Comparison of ENCODE assay signal across 13 cellular contexts in genomic region chr5:177369913-177370487, GRCh38. TPM values are rescaled to one million over a fixed set of nuclear protein-coding genes. Genes with fewer than 3 reads are reported as not detected.
A peak's percentile ranks its signal among the peaks of the same experiment; 100 is the strongest.
DNase-seq lines count a peak whose midpoint lies in the region; ATAC-seq, FAIRE-seq and TF ChIP-seq lines count a peak whose summit lies in the region.
"Had no signal": no experiment of that assay in that cellular context is flagged by ENCODE, and none has a peak within 500 bp of the region (broad histone marks: within the 10 kb centered on the region; RNA-seq: fewer than 3 reads in every experiment).

No MANE protein-coding gene starts in this region.

- H3K4me3 ChIP-seq in HepG2 (replicated peaks in 1 of 3; ENCODE audit: insufficient read depth in 1 of 3, low read depth in 2 of 3, low read length in 3 of 3) (no peak overlapping the region), transverse colon (no peak overlapping the region)

- peaks cover 8% of the 10 kb centered on the region for H3K79me2 ChIP-seq in HepG2 (ENCODE audit: insufficient read depth, low read length)

- H3K27me3 ChIP-seq in HepG2 (ENCODE audit: control insufficient read depth in 1 of 2, insufficient read depth in 2 of 2, low read length in 2 of 2) (no peaks in the 10 kb centered on the region; a peak in 1 of 5 replicates), transverse colon (no peaks in the 10 kb centered on the region)

- peak overlapping the region; percentile 35 for H3K27ac ChIP-seq in HepG2 (ENCODE audit: extremely low read length, insufficient read depth, low read length)
- peak overlapping the region; percentile 37 to 64 (median 62) for H3K27ac ChIP-seq in transverse colon

- 0 out of 2 replicates have a peak overlapping the region, but pooled peaks have one; percentile 9 for H3K9ac ChIP-seq in HepG2 (ENCODE audit: insufficient read depth, low read depth, low read length)

- H3K4me1 Mint-ChIP-seq in activated CD4-positive, alpha-beta T cell treated with anti-CD3 and anti-CD28 coated beads, Interleukin-2, amount 10 ng/mL, durations not matched to agents 7 days and 5 days: peaks cover 68% of the 10 kb centered on the region
- peaks cover 46% of the 10 kb centered on the region for H3K4me1 Mint-ChIP-seq in activated T-helper 17 cell treated with anti-CD3 and anti-CD28 coated beads, Interleukin-2, amount 50 U/mL, for 72 hours

- DNase-seq in activated CD4-positive, alpha-beta T cell treated with anti-CD3 and anti-CD28 coated beads, Interleukin-2, amount 10 ng/mL, durations not matched to agents 7 days and 5 days: no peak
- DNase-seq in activated CD4-positive, alpha-beta T cell treated with anti-CD3 and anti-CD28 coated beads, Interleukin-2, amount 50 U/mL, for 1 hour: no peak
- DNase-seq in HepG2 (ENCODE audit: low spot score): no peak
- no peak for DNase-seq in transverse colon
- DNase-seq in cortex of kidney (lab: John Stamatoyannopoulos, UW): no peak
- no peak for DNase-seq in HTR-8/SVneo (ENCODE audit: insufficient read length, low spot score)
- no peak for DNase-seq in Kasumi-1 (lab: John Stamatoyannopoulos, UW)
- DNase-seq: SHP77; stimulated activated CD4-positive, alpha-beta T cell treated with anti-CD3 and anti-CD28 coated beads, Interleukin-2, amount 100 ng/mL, for 48 hours had no signal

- H3K36me3 ChIP-seq in HepG2 (replicated peaks in 1 of 2; ENCODE audit: control insufficient read depth in 1 of 2, insufficient read depth in 2 of 2, low read length in 2 of 2) (0 out of 5 replicates have a peak, but pooled peaks cover 0 to 4% of the 10 kb centered on the region in 2 experiments), transverse colon (no peaks in the 10 kb centered on the region)

- no peak for TF ChIP-seq RAD21 in HepG2 (CRISPR knock-in tag; IDR thresholded peaks at IDR 0.05)

- in situ Hi-C loops in HepG2 (cut with HindIII; ENCODE audit: extremely low pct_ligation_motif_present, low pct_unique_long_range_greater_than_20kb) (loop anchor here (25.0 kb wide), 1 partner anchor 833 kb away; the partner anchor contains the start of genes CDHR2 and RNF44), transverse colon (cut with MboI; ENCODE audit: low pct_ligation_motif_present in 1 of 4, low pct_unique_long_range_greater_than_20kb in 1 of 4, low sequenced_read_pairs in 3 of 4) (no loop called here)

- BruUV-seq in HepG2 (replicated peaks; lab: Mats Ljungman, UMichigan): no TSS peak

- intact Hi-C loops in HepG2 (cut with micrococcal nuclease; ENCODE audit: unreplicated experiment): loop anchor here (2.0 to 5.0 kb wide), 2 partner anchors 53 to 87 kb away; no protein-coding TSS in a partner anchor
- intact Hi-C loops in transverse colon (cut with DNase I; ENCODE audit: low total_unique reads): no loop called here

- peak overlapping the region; percentile 33; the same call in 1 of the 2 replicates for H3K4me2 ChIP-seq in HepG2 (ENCODE audit: low read depth, low read length)

- H3K9me3 ChIP-seq in HepG2 (ENCODE audit: low read length) (no peaks in the 10 kb centered on the region), transverse colon (no peaks in the 10 kb centered on the region)

- POLR2A ChIA-PET in activated CD4-positive, alpha-beta T cell treated with anti-CD3 and anti-CD28 coated beads, Interleukin-2, amount 10 ng/mL, durations not matched to agents 7 days and 5 days (lab: Charles Lee): interaction anchor here (1.2 kb wide), 1 partner anchor 9 kb away, joined by 5 read pairs; no protein-coding TSS in a partner anchor
- POLR2A ChIA-PET in HepG2 (lab: Yijun Ruan, JAX): interaction anchor here (0.6 to 7.9 kb wide), 18 partner anchors 9 to 283 kb away, joined by 3 to 239 read pairs (median 6); partner anchors contain the start of genes F12, FGFR4, GRK6 and LMAN2

- peaks cover 72% of the 10 kb centered on the region for H3K36me3 Mint-ChIP-seq in activated CD4-positive, alpha-beta T cell treated with anti-CD3 and anti-CD28 coated beads, Interleukin-2, amount 10 ng/mL, durations not matched to agents 7 days and 5 days (ENCODE audit: low read depth)
- H3K36me3 Mint-ChIP-seq in activated T-helper 17 cell treated with anti-CD3 and anti-CD28 coated beads, Interleukin-2, amount 50 U/mL, for 72 hours (ENCODE audit: low read depth): peaks cover 60% of the 10 kb centered on the region

- H3K27ac Mint-ChIP-seq in activated CD4-positive, alpha-beta T cell treated with anti-CD3 and anti-CD28 coated beads, Interleukin-2, amount 10 ng/mL, durations not matched to agents 7 days and 5 days: peak overlapping the region; percentile 36
- peak overlapping the region; percentile 55 for H3K27ac Mint-ChIP-seq in activated T-helper 17 cell treated with anti-CD3 and anti-CD28 coated beads, Interleukin-2, amount 50 U/mL, for 72 hours

- no peak for TF ChIP-seq POLR2A in HepG2 (IDR thresholded peaks at IDR 0.05; ENCODE audit: insufficient read depth in 1 of 2, low read depth in 2 of 2, low read length in 2 of 2)
- TF ChIP-seq POLR2A in transverse colon (IDR thresholded peaks at IDR 0.05): no peak

- 87% methylated on average over 5 of the region's 7 CpGs for whole genome bisulfite sequencing in HepG2 (ENCODE audit: low lambda C conversion rate)
- 79 to 88% methylated on average over 7 of the region's 7 CpGs for WGBS in transverse colon (ENCODE audit: low coverage in 1 of 2), 2 donors

- H3K4me1 ChIP-seq in HepG2 (ENCODE audit: insufficient read depth, low read length) (peaks cover 74% of the 10 kb centered on the region), transverse colon (peaks cover 21 to 33% (median 26%) of the 10 kb centered on the region in 4 donors)

- no peaks in the 10 kb centered on the region for H3K27me3 Mint-ChIP-seq in activated CD4-positive, alpha-beta T cell treated with anti-CD3 and anti-CD28 coated beads, Interleukin-2, amount 10 ng/mL, durations not matched to agents 7 days and 5 days
- no peaks in the 10 kb centered on the region for H3K27me3 Mint-ChIP-seq in activated T-helper 17 cell treated with anti-CD3 and anti-CD28 coated beads, Interleukin-2, amount 50 U/mL, for 72 hours
- H3K27me3 Mint-ChIP-seq: central memory CD8-positive, alpha-beta T cell had no signal

- ATAC-seq in activated T-helper 17 cell treated with anti-CD3 and anti-CD28 coated beads, Interleukin-2, amount 50 U/mL, for 72 hours (replicated peaks): no peak
- ATAC-seq in HepG2: no peak

- CTCF ChIA-PET in activated CD4-positive, alpha-beta T cell treated with anti-CD3 and anti-CD28 coated beads, Interleukin-2, amount 10 ng/mL, durations not matched to agents 7 days and 5 days (lab: Charles Lee): interaction anchor here (0.8 to 11.1 kb wide), 17 partner anchors 9 to 256 kb away, joined by 3 to 145 read pairs (median 5); partner anchors contain the start of genes LMAN2 and RGS14
- CTCF ChIA-PET in HepG2 (lab: Yijun Ruan, JAX; ENCODE audit: low intra/inter-chr PET ratio, low total read pairs): interaction anchor here (1.5 to 2.1 kb wide), 4 partner anchors 13 to 52 kb away, joined by 3 to 19 read pairs (median 10); no protein-coding TSS in a partner anchor

- no peaks in the 10 kb centered on the region for H4K20me1 ChIP-seq in HepG2 (ENCODE audit: insufficient read depth, low read length)

- FAIRE-seq in HepG2 (lab: Jason Lieb, UNC): no peak
- no peak for FAIRE-seq in HTR-8/SVneo (lab: Jason Lieb, UNC)
- FAIRE-seq: A204.1 had no signal

- TF ChIP-seq EP300 in HepG2 (IDR thresholded peaks at IDR 0.05; ENCODE audit: low read depth in 2 of 2, low read length in 2 of 2) (no peak), HepG2 (CRISPR knock-in tag; IDR thresholded peaks at IDR 0.05; ENCODE audit: borderline replicate concordance) (no peak), transverse colon (IDR thresholded peaks at IDR 0.05; ENCODE audit: low read depth) (no peak)

- H2AFZ ChIP-seq in HepG2 (ENCODE audit: low read length): no peak overlapping the region

- H3K9me3 Mint-ChIP-seq in activated CD4-positive, alpha-beta T cell treated with anti-CD3 and anti-CD28 coated beads, Interleukin-2, amount 10 ng/mL, durations not matched to agents 7 days and 5 days: no peaks in the 10 kb centered on the region
- H3K9me3 Mint-ChIP-seq in activated T-helper 17 cell treated with anti-CD3 and anti-CD28 coated beads, Interleukin-2, amount 50 U/mL, for 72 hours: no peaks in the 10 kb centered on the region
- H3K9me3 Mint-ChIP-seq: central memory CD8-positive, alpha-beta T cell had no signal

- TF ChIP-seq CTCF in HepG2 (CRISPR knock-in tag; IDR thresholded peaks at IDR 0.05) (no peak), transverse colon (IDR thresholded peaks at IDR 0.05) (no peak)

- no peak overlapping the region for H3K4me3 Mint-ChIP-seq in activated CD4-positive, alpha-beta T cell treated with anti-CD3 and anti-CD28 coated beads, Interleukin-2, amount 10 ng/mL, durations not matched to agents 7 days and 5 days
- H3K4me3 Mint-ChIP-seq in activated T-helper 17 cell treated with anti-CD3 and anti-CD28 coated beads, Interleukin-2, amount 50 U/mL, for 72 hours: peak overlapping the region; percentile 66
- H3K4me3 Mint-ChIP-seq: central memory CD8-positive, alpha-beta T cell had no signal

RNA-seq across cellular contexts. Expression of gene RGS14, which starts 12.3 kb away (rescaled TPM):
- total RNA-seq in activated CD4-positive, alpha-beta T cell treated with anti-CD3 and anti-CD28 coated beads, Interleukin-2, amount 10 ng/mL, durations not matched to agents 7 days and 5 days: 100 to 1,000 TPM; 124 to 132 TPM
- 100 to 1,000 TPM in 1 of 2 donors, 10 to 100 TPM in 1; 45.5 to 102 TPM for total RNA-seq in activated T-helper 17 cell treated with anti-CD3 and anti-CD28 coated beads, Interleukin-2, amount 50 U/mL, for 72 hours
- total RNA-seq in HepG2 (2016; rRNA removed; fragmentation: Illumina TruSeq; extraction: Trizol) (10.7 and 11.1 TPM in 2 replicates), transverse colon (10 to 100 TPM; 16.5 to 49.6 (median 24.4) TPM)
- total RNA-seq in HepG2 (2016; cell fraction: cytosol; rRNA removed; fragmentation: Illumina TruSeq; extraction: Trizol; ENCODE audit: low read depth): 15.3 and 15.8 TPM in 2 replicates
- total RNA-seq in HepG2 (2016; cell fraction: insoluble cytoplasmic fraction; rRNA removed; fragmentation: Illumina TruSeq; extraction: Trizol): 7.2 and 12.8 TPM in 2 replicates
- total RNA-seq in HepG2 (2016; cell fraction: membrane; rRNA removed; fragmentation: Illumina TruSeq; extraction: Trizol): 15.5 and 16.6 TPM in 2 replicates
- 7.6 and 9.6 TPM in 2 replicates for total RNA-seq in HepG2 (2016; cell fraction: nucleus; rRNA removed; fragmentation: Illumina TruSeq; extraction: Trizol)
- 17.2 and 27.9 TPM in 2 replicates for polyA plus RNA-seq in HepG2 (2011; rRNA removed)
- 20.3 and 35.1 TPM in 2 replicates for polyA plus RNA-seq in HepG2 (2011; cell fraction: cytosol; rRNA removed)
- polyA plus RNA-seq in HepG2 (2011; cell fraction: nucleus; rRNA removed): 48.0 and 49.7 TPM in 2 replicates
- 9.3 and 16.2 TPM in 2 replicates for polyA plus RNA-seq in HepG2 (2012)
- polyA plus RNA-seq in HepG2 (2016; cell fraction: cytosol; fragmentation: Illumina TruSeq; extraction: Trizol; ENCODE audit: low read depth): 11.0 and 13.5 TPM in 2 replicates
- polyA plus RNA-seq in HepG2 (2016; cell fraction: insoluble cytoplasmic fraction; fragmentation: Illumina TruSeq; extraction: Trizol; ENCODE audit: low read depth): 14.8 and 16.5 TPM in 2 replicates
- 11.0 and 11.4 TPM in 2 replicates for polyA plus RNA-seq in HepG2 (2016; cell fraction: membrane; fragmentation: Illumina TruSeq; extraction: Trizol; ENCODE audit: low read depth)
- polyA plus RNA-seq in HepG2 (2016; cell fraction: nucleus; fragmentation: Illumina TruSeq; extraction: Trizol; ENCODE audit: insufficient read depth, low read depth): 19.6 TPM in 2 replicates
- polyA minus RNA-seq in HepG2 (2011; rRNA and poly(A)+ RNA removed; ENCODE audit: low replicate concordance): 0.82 and 20.7 TPM in 2 replicates
- polyA minus RNA-seq in HepG2 (2011; cell fraction: cytosol; rRNA and poly(A)+ RNA removed): 7.2 and 9.7 TPM in 2 replicates
- 10.6 and 12.8 TPM in 2 replicates for polyA minus RNA-seq in HepG2 (2011; cell fraction: nucleus; rRNA and poly(A)+ RNA removed)

RNA-seq across cellular contexts. Expression of gene SLC34A1, which starts 14.2 kb away (rescaled TPM):
- total RNA-seq in activated CD4-positive, alpha-beta T cell treated with anti-CD3 and anti-CD28 coated beads, Interleukin-2, amount 10 ng/mL, durations not matched to agents 7 days and 5 days: under 1 TPM; 0.12 to 0.27 TPM
- 1 to 10 TPM in 1 of 2 donors, under 1 TPM in 1; 0.56 to 1.1 TPM for total RNA-seq in activated T-helper 17 cell treated with anti-CD3 and anti-CD28 coated beads, Interleukin-2, amount 50 U/mL, for 72 hours
- 0.20 TPM in 1 of 2 replicates, not detected in the other for total RNA-seq in HepG2 (2016; rRNA removed; fragmentation: Illumina TruSeq; extraction: Trizol)
- not detected in 2 replicates for total RNA-seq in HepG2 (2016; cell fraction: cytosol; rRNA removed; fragmentation: Illumina TruSeq; extraction: Trizol; ENCODE audit: low read depth)
- total RNA-seq in HepG2 (2016; cell fraction: insoluble cytoplasmic fraction; rRNA removed; fragmentation: Illumina TruSeq; extraction: Trizol): not detected in 2 replicates
- not detected in 2 replicates for total RNA-seq in HepG2 (2016; cell fraction: membrane; rRNA removed; fragmentation: Illumina TruSeq; extraction: Trizol)
- not detected in 2 replicates for total RNA-seq in HepG2 (2016; cell fraction: nucleus; rRNA removed; fragmentation: Illumina TruSeq; extraction: Trizol)
- 0.03 TPM in 2 replicates for polyA plus RNA-seq in HepG2 (2011; rRNA removed)
- 0.03 TPM in 1 of 2 replicates, not detected in the other for polyA plus RNA-seq in HepG2 (2011; cell fraction: cytosol; rRNA removed)
- 0.21 and 0.24 TPM in 2 replicates for polyA plus RNA-seq in HepG2 (2011; cell fraction: nucleus; rRNA removed)
- polyA plus RNA-seq in HepG2 (2012): not detected in 2 replicates
- polyA plus RNA-seq in HepG2 (2016; cell fraction: cytosol; fragmentation: Illumina TruSeq; extraction: Trizol; ENCODE audit: low read depth): not detected in 2 replicates
- polyA plus RNA-seq in HepG2 (2016; cell fraction: insoluble cytoplasmic fraction; fragmentation: Illumina TruSeq; extraction: Trizol; ENCODE audit: low read depth): not detected in 2 replicates
- not detected in 2 replicates for polyA plus RNA-seq in HepG2 (2016; cell fraction: membrane; fragmentation: Illumina TruSeq; extraction: Trizol; ENCODE audit: low read depth)
- not detected in 2 replicates for polyA plus RNA-seq in HepG2 (2016; cell fraction: nucleus; fragmentation: Illumina TruSeq; extraction: Trizol; ENCODE audit: insufficient read depth, low read depth)
- not detected in 2 replicates for polyA minus RNA-seq in HepG2 (2011; rRNA and poly(A)+ RNA removed; ENCODE audit: low replicate concordance)
- 1.4 TPM in 1 of 2 replicates, not detected in the other for polyA minus RNA-seq in HepG2 (2011; cell fraction: cytosol; rRNA and poly(A)+ RNA removed)
- not detected in 2 replicates for polyA minus RNA-seq in HepG2 (2011; cell fraction: nucleus; rRNA and poly(A)+ RNA removed)
- total RNA-seq in transverse colon: under 1 TPM in 1 of 4 donors, not detected in 3; 0.55 TPM
- total RNA-seq: Daoy had no signal

RNA-seq across cellular contexts. Expression of gene LMAN2, which starts 18.5 kb away (rescaled TPM):
- 100 to 1,000 TPM; 123 to 132 TPM for total RNA-seq in activated CD4-positive, alpha-beta T cell treated with anti-CD3 and anti-CD28 coated beads, Interleukin-2, amount 10 ng/mL, durations not matched to agents 7 days and 5 days
- 100 to 1,000 TPM in 1 of 2 donors, 10 to 100 TPM in 1; 94.3 to 122 TPM for total RNA-seq in activated T-helper 17 cell treated with anti-CD3 and anti-CD28 coated beads, Interleukin-2, amount 50 U/mL, for 72 hours
- total RNA-seq in HepG2 (2016; rRNA removed; fragmentation: Illumina TruSeq; extraction: Trizol) (94.5 and 191 TPM in 2 replicates), transverse colon (100 to 1,000 TPM; 236 to 322 (median 293) TPM)
- total RNA-seq in HepG2 (2016; cell fraction: cytosol; rRNA removed; fragmentation: Illumina TruSeq; extraction: Trizol; ENCODE audit: low read depth): 72.5 and 74.4 TPM in 2 replicates
- total RNA-seq in HepG2 (2016; cell fraction: insoluble cytoplasmic fraction; rRNA removed; fragmentation: Illumina TruSeq; extraction: Trizol): 86.8 and 210 TPM in 2 replicates
- total RNA-seq in HepG2 (2016; cell fraction: membrane; rRNA removed; fragmentation: Illumina TruSeq; extraction: Trizol): 109 and 128 TPM in 2 replicates
- total RNA-seq in HepG2 (2016; cell fraction: nucleus; rRNA removed; fragmentation: Illumina TruSeq; extraction: Trizol): 152 and 179 TPM in 2 replicates
- 193 and 197 TPM in 2 replicates for polyA plus RNA-seq in HepG2 (2011; rRNA removed)
- polyA plus RNA-seq in HepG2 (2011; cell fraction: cytosol; rRNA removed): 220 and 352 TPM in 2 replicates
- polyA plus RNA-seq in HepG2 (2011; cell fraction: nucleus; rRNA removed): 256 and 281 TPM in 2 replicates
- polyA plus RNA-seq in HepG2 (2012): 71.8 and 108 TPM in 2 replicates
- 82.2 and 93.0 TPM in 2 replicates for polyA plus RNA-seq in HepG2 (2016; cell fraction: cytosol; fragmentation: Illumina TruSeq; extraction: Trizol; ENCODE audit: low read depth)
- polyA plus RNA-seq in HepG2 (2016; cell fraction: insoluble cytoplasmic fraction; fragmentation: Illumina TruSeq; extraction: Trizol; ENCODE audit: low read depth): 90.8 and 112 TPM in 2 replicates
- 103 and 135 TPM in 2 replicates for polyA plus RNA-seq in HepG2 (2016; cell fraction: membrane; fragmentation: Illumina TruSeq; extraction: Trizol; ENCODE audit: low read depth)
- polyA plus RNA-seq in HepG2 (2016; cell fraction: nucleus; fragmentation: Illumina TruSeq; extraction: Trizol; ENCODE audit: insufficient read depth, low read depth): 241 and 283 TPM in 2 replicates
- 353 and 575 TPM in 2 replicates for polyA minus RNA-seq in HepG2 (2011; rRNA and poly(A)+ RNA removed; ENCODE audit: low replicate concordance)
- 147 and 182 TPM in 2 replicates for polyA minus RNA-seq in HepG2 (2011; cell fraction: cytosol; rRNA and poly(A)+ RNA removed)
- 87.0 and 96.2 TPM in 2 replicates for polyA minus RNA-seq in HepG2 (2011; cell fraction: nucleus; rRNA and poly(A)+ RNA removed)

RNA-seq across cellular contexts. Expression of gene PFN3, which starts 30.5 kb away (rescaled TPM):
- not detected for total RNA-seq in activated CD4-positive, alpha-beta T cell treated with anti-CD3 and anti-CD28 coated beads, Interleukin-2, amount 10 ng/mL, durations not matched to agents 7 days and 5 days
- total RNA-seq in activated T-helper 17 cell treated with anti-CD3 and anti-CD28 coated beads, Interleukin-2, amount 50 U/mL, for 72 hours: not detected
- total RNA-seq in HepG2 (2016; rRNA removed; fragmentation: Illumina TruSeq; extraction: Trizol) (not detected in 2 replicates), transverse colon (not detected)
- total RNA-seq in HepG2 (2016; cell fraction: cytosol; rRNA removed; fragmentation: Illumina TruSeq; extraction: Trizol; ENCODE audit: low read depth): not detected in 2 replicates
- not detected in 2 replicates for total RNA-seq in HepG2 (2016; cell fraction: insoluble cytoplasmic fraction; rRNA removed; fragmentation: Illumina TruSeq; extraction: Trizol)
- total RNA-seq in HepG2 (2016; cell fraction: membrane; rRNA removed; fragmentation: Illumina TruSeq; extraction: Trizol): not detected in 2 replicates
- not detected in 2 replicates for total RNA-seq in HepG2 (2016; cell fraction: nucleus; rRNA removed; fragmentation: Illumina TruSeq; extraction: Trizol)
- polyA plus RNA-seq in HepG2 (2011; rRNA removed): not detected in 2 replicates
- polyA plus RNA-seq in HepG2 (2011; cell fraction: cytosol; rRNA removed): not detected in 2 replicates
- not detected in 2 replicates for polyA plus RNA-seq in HepG2 (2011; cell fraction: nucleus; rRNA removed)
- not detected in 2 replicates for polyA plus RNA-seq in HepG2 (2012)
- not detected in 2 replicates for polyA plus RNA-seq in HepG2 (2016; cell fraction: cytosol; fragmentation: Illumina TruSeq; extraction: Trizol; ENCODE audit: low read depth)
- not detected in 2 replicates for polyA plus RNA-seq in HepG2 (2016; cell fraction: insoluble cytoplasmic fraction; fragmentation: Illumina TruSeq; extraction: Trizol; ENCODE audit: low read depth)
- not detected in 2 replicates for polyA plus RNA-seq in HepG2 (2016; cell fraction: membrane; fragmentation: Illumina TruSeq; extraction: Trizol; ENCODE audit: low read depth)
- polyA plus RNA-seq in HepG2 (2016; cell fraction: nucleus; fragmentation: Illumina TruSeq; extraction: Trizol; ENCODE audit: insufficient read depth, low read depth): not detected in 2 replicates
- polyA minus RNA-seq in HepG2 (2011; rRNA and poly(A)+ RNA removed; ENCODE audit: low replicate concordance): not detected in 2 replicates
- polyA minus RNA-seq in HepG2 (2011; cell fraction: cytosol; rRNA and poly(A)+ RNA removed): not detected in 2 replicates
- polyA minus RNA-seq in HepG2 (2011; cell fraction: nucleus; rRNA and poly(A)+ RNA removed): not detected in 2 replicates
- total RNA-seq: Daoy had no signal

RNA-seq across cellular contexts. Expression of gene F12, which starts 39.4 kb away (rescaled TPM):
- under 1 TPM; 0.22 to 0.60 TPM for total RNA-seq in activated CD4-positive, alpha-beta T cell treated with anti-CD3 and anti-CD28 coated beads, Interleukin-2, amount 10 ng/mL, durations not matched to agents 7 days and 5 days
- total RNA-seq in activated T-helper 17 cell treated with anti-CD3 and anti-CD28 coated beads, Interleukin-2, amount 50 U/mL, for 72 hours: 1 to 10 TPM; 3.7 to 4.6 TPM
- total RNA-seq in HepG2 (2016; rRNA removed; fragmentation: Illumina TruSeq; extraction: Trizol): 1.3 and 3.0 TPM in 2 replicates
- total RNA-seq in HepG2 (2016; cell fraction: cytosol; rRNA removed; fragmentation: Illumina TruSeq; extraction: Trizol; ENCODE audit: low read depth): 1.9 and 3.1 TPM in 2 replicates
- 1.4 and 3.6 TPM in 2 replicates for total RNA-seq in HepG2 (2016; cell fraction: insoluble cytoplasmic fraction; rRNA removed; fragmentation: Illumina TruSeq; extraction: Trizol)
- total RNA-seq in HepG2 (2016; cell fraction: membrane; rRNA removed; fragmentation: Illumina TruSeq; extraction: Trizol): 2.4 and 3.3 TPM in 2 replicates
- 2.3 and 3.0 TPM in 2 replicates for total RNA-seq in HepG2 (2016; cell fraction: nucleus; rRNA removed; fragmentation: Illumina TruSeq; extraction: Trizol)
- polyA plus RNA-seq in HepG2 (2011; rRNA removed): 2.5 and 3.1 TPM in 2 replicates
- polyA plus RNA-seq in HepG2 (2011; cell fraction: cytosol; rRNA removed): 1.5 and 3.0 TPM in 2 replicates
- polyA plus RNA-seq in HepG2 (2011; cell fraction: nucleus; rRNA removed): 27.2 and 32.3 TPM in 2 replicates
- 3.6 and 10.3 TPM in 2 replicates for polyA plus RNA-seq in HepG2 (2012)
- polyA plus RNA-seq in HepG2 (2016; cell fraction: cytosol; fragmentation: Illumina TruSeq; extraction: Trizol; ENCODE audit: low read depth): 3.7 and 5.9 TPM in 2 replicates
- polyA plus RNA-seq in HepG2 (2016; cell fraction: insoluble cytoplasmic fraction; fragmentation: Illumina TruSeq; extraction: Trizol; ENCODE audit: low read depth): 1.6 and 2.3 TPM in 2 replicates
- 3.4 and 5.0 TPM in 2 replicates for polyA plus RNA-seq in HepG2 (2016; cell fraction: membrane; fragmentation: Illumina TruSeq; extraction: Trizol; ENCODE audit: low read depth)
- 6.6 and 9.9 TPM in 2 replicates for polyA plus RNA-seq in HepG2 (2016; cell fraction: nucleus; fragmentation: Illumina TruSeq; extraction: Trizol; ENCODE audit: insufficient read depth, low read depth)
- 2.5 and 2.6 TPM in 2 replicates for polyA minus RNA-seq in HepG2 (2011; rRNA and poly(A)+ RNA removed; ENCODE audit: low replicate concordance)
- 0.30 and 1.2 TPM in 2 replicates for polyA minus RNA-seq in HepG2 (2011; cell fraction: cytosol; rRNA and poly(A)+ RNA removed)
- 1.0 and 1.7 TPM in 2 replicates for polyA minus RNA-seq in HepG2 (2011; cell fraction: nucleus; rRNA and poly(A)+ RNA removed)
- 10 to 100 TPM in 1 of 4 donors, 1 to 10 TPM in 3; 2.6 to 20.1 (median 5.6) TPM for total RNA-seq in transverse colon
